17 cellular contexts compared by ENCODE assay signal in the genomic region with DNA sequence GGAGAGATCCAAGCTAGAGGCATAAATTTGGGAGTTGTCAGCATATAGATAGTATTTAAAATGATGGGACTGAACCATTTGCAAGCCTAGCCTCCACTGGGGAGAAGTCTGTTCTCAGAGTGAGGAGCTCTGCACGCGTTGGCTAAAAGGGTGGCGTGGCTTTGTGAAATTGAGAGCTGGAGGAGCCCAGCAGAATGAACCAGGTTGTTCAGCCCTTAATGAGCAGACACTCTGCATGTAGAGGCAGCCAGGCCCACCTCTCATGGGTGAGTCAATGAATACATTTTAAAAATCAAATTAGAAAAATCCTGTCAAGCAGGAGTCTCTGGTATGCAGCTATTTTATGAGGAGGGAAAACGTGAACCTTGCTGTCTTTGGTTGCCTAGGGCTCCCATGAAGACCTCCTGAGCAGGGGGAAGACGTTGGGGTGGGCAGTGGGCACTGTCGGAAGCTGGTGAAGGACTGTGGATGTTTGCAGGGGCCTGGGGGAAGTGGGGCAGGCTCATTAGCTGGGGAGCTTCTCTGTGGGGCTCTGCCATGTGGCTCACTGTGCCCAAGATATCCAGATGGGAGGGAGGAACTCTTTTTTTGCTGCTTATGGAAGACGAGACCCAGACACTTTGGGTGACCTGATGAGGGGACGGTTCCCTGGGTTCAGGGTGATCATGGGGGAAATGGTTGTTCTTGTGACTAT. TPM values are rescaled to one million over a fixed set of nuclear protein-coding genes. Genes with fewer than 3 reads are reported as not detected.
DNase-seq lines count a peak whose midpoint lies in the region; ATAC-seq and TF ChIP-seq lines count a peak whose summit lies in the region.
"Had no signal": no experiment of that assay in that cellular context is flagged by ENCODE, and none has a peak within 500 bp of the region (broad histone marks: within the 10 kb centered on the region; RNA-seq: fewer than 3 reads in every experiment).

No MANE protein-coding gene starts in this region.

- H3K9me3 Mint-ChIP-seq in WTC11, result no peaks in the 10 kb centered on the region
- no peaks in the 10 kb centered on the region for H3K9me3 Mint-ChIP-seq in mesothelial cell of epicardium
- H3K9me3 Mint-ChIP-seq: activated T-helper 2 cell treated with anti-CD3 and anti-CD28 coated beads, Interferon-gamma antibody, Interleukin-2, Interleukin-4, amounts not matched to agents 10 μg/mL and 5 μg/mL and 100 μg/mL, durations not matched to agents 14 hours and 24 hours and 36 hours; memory B cell; natural killer cell; stimulated activated naive B cell treated with anti-CD40 and anti-IgM and Interleukin-4, amounts not matched to agents 10 μg/mL and 1 μg/mL and 100 μg/mL, for 72 hours had no signal

- intact Hi-C loops in testis (cut with DNase I; ENCODE audit: low total_unique reads), result no loop called here

- H3K27me3 ChIP-seq in testis, result no peaks in the 10 kb centered on the region

- H3K36me3 ChIP-seq in HEK293 (ENCODE audit: control insufficient read depth in 2 of 2, insufficient read depth in 1 of 2, low read length in 2 of 2), result peaks cover 0 to 9% of the 10 kb centered on the region in 2 experiments; a peak in 1 of 3 replicates
- H3K36me3 ChIP-seq in testis (ENCODE audit: low read depth, missing control alignments), result no peaks in the 10 kb centered on the region

- H3K27ac Mint-ChIP-seq in WTC11 (peak overlapping the region; percentile 37; the same call in 1 of the 2 replicates), mesothelial cell of epicardium (peak overlapping the region; percentile 93)
- H3K27ac Mint-ChIP-seq: memory B cell, natural killer cell, T-helper 17 cell had no signal

- H3K27ac ChIP-seq in HEK293 (ENCODE audit: extremely low read depth, low read depth, low read length) (no peak overlapping the region), substantia nigra (ENCODE audit: low read depth, low read length, poor library complexity, severe bottlenecking) (peak overlapping the region; percentile 96), testis (peak overlapping the region in 1 of 2 donors; percentile 37)

- H3K36me3 Mint-ChIP-seq in WTC11 (no peaks in the 10 kb centered on the region), mesothelial cell of epicardium (peaks cover 8% of the 10 kb centered on the region)
- H3K36me3 Mint-ChIP-seq: memory B cell, natural killer cell had no signal

- WGBS in testis, 2 donors, result 85 to 93% methylated on average over 8 of the region's 8 CpGs

- H3K27me3 Mint-ChIP-seq in WTC11 (ENCODE audit: low read depth) (no peaks in the 10 kb centered on the region), mesothelial cell of epicardium (ENCODE audit: low read depth) (no peaks in the 10 kb centered on the region)
- H3K27me3 Mint-ChIP-seq: memory B cell had no signal

- H3K9me3 ChIP-seq in HEK293 (ENCODE audit: control insufficient read depth, insufficient read depth, low read depth, low read length), result no peaks in the 10 kb centered on the region
- H3K9me3 ChIP-seq in testis, result no peaks in the 10 kb centered on the region

- TF ChIP-seq POLR2A in testis (IDR thresholded peaks at IDR 0.05), result no peak

- H3K4me1 ChIP-seq in HEK293 (ENCODE audit: control insufficient read depth, insufficient read depth, low read length) (peaks cover 12% of the 10 kb centered on the region), testis (peaks cover 30% of the 10 kb centered on the region)

- no peak overlapping the region for H3K4me3 Mint-ChIP-seq in WTC11
- H3K4me3 Mint-ChIP-seq in mesothelial cell of epicardium, result peak overlapping the region; percentile 18
- H3K4me3 Mint-ChIP-seq: memory B cell; natural killer cell; stimulated activated naive B cell treated with anti-CD40 and anti-IgM and Interleukin-4, amounts not matched to agents 10 μg/mL and 1 μg/mL and 100 μg/mL, for 72 hours; T-helper 17 cell had no signal

- POLR2A ChIA-PET in HEK293 (lab: Yijun Ruan, JAX) (interaction anchor here (2.4 kb wide), 1 partner anchor 17 kb away, joined by 7 read pairs; no protein-coding TSS in a partner anchor), WTC11 (lab: Charles Lee) (no interaction called here)

- no peak overlapping the region for H3K4me3 ChIP-seq in HEK293 (ENCODE audit: low read depth, low read length)
- no peak overlapping the region for H3K4me3 ChIP-seq in testis

- TF ChIP-seq CTCF in HEK293 (tag by site-specific recombination; IDR thresholded peaks at IDR 0.05) (no peak), WTC11 (IDR thresholded peaks at IDR 0.05) (no peak), mesothelial cell of epicardium (IDR thresholded peaks at IDR 0.05; ENCODE audit: unreplicated experiment) (no peak), testis (IDR thresholded peaks at IDR 0.05) (no peak)

- peaks cover 9% of the 10 kb centered on the region for H3K4me1 Mint-ChIP-seq in WTC11
- peaks cover 58% of the 10 kb centered on the region for H3K4me1 Mint-ChIP-seq in mesothelial cell of epicardium
- H3K4me1 Mint-ChIP-seq: memory B cell, natural killer cell, T-helper 17 cell had no signal

- CTCF ChIA-PET in HEK293 (lab: Yijun Ruan, JAX), result interaction anchor here (0.7 to 3.6 kb wide), 9 partner anchors 9 to 439 kb away, joined by 3 to 30 read pairs (median 3); a partner anchor contains a TSS
- CTCF ChIA-PET in WTC11 (lab: Charles Lee), result interaction anchor here (1.7 to 2.8 kb wide), 4 partner anchors 10 to 185 kb away, joined by 5 to 22 read pairs (median 14); a partner anchor contains a TSS

- no peak for ATAC-seq in WTC11
- no peak for ATAC-seq in GM19467 (IDR thresholded peaks at IDR 0.05; ENCODE audit: unreplicated experiment)
- no peak for ATAC-seq in HG02840 (IDR thresholded peaks at IDR 0.05; ENCODE audit: low FRiP score, unreplicated experiment)
- ATAC-seq: natural killer cell, T-helper 17 cell had no signal

- DNase-seq in WTC11 (ENCODE audit: low spot score) (no peak), mesothelial cell of epicardium (ENCODE audit: low spot score in 2 of 2, unreplicated experiment in 2 of 2) (no peak), substantia nigra (lab: John Stamatoyannopoulos, UW) (no peak), testis (no peak)
- DNase-seq: activated CD8-positive, alpha-beta memory T cell treated with anti-CD3 and anti-CD28 coated beads for 24 hours; amniotic stem cell; kidney; natural killer cell; NCI-H1105; NCI-H2107; stimulated activated naive B cell treated with anti-CD40 and anti-IgM and Interleukin-4, amounts not matched to agents 10 μg/mL and 1 μg/mL and 100 μg/mL, for 72 hours; T-helper 17 cell had no signal

TF ChIP-seq in WTC11, 78 proteins besides CTCF, POLR2A, EP300 and RAD21:
- TF ChIP-seq ZBTB21 (CRISPR knock-in tag; IDR thresholded peaks at IDR 0.05; ENCODE audit: borderline replicate concordance) (no peak), ETV6 (CRISPR knock-in tag; IDR thresholded peaks at IDR 0.05) (no peak), NR2C2 (CRISPR knock-in tag; IDR thresholded peaks at IDR 0.05) (no peak), ZNF138 (CRISPR knock-in tag; conservative IDR thresholded peaks at IDR 0.05) (no peak), ZNF671 (CRISPR knock-in tag; IDR thresholded peaks at IDR 0.05) (no peak), FOXK1 (CRISPR knock-in tag; IDR thresholded peaks at IDR 0.05) (no peak), CBFB (CRISPR knock-in tag; IDR thresholded peaks at IDR 0.05; ENCODE audit: low read depth) (no peak), NFYB (CRISPR knock-in tag; conservative IDR thresholded peaks at IDR 0.05; ENCODE audit: low read depth) (no peak), HMGA2 (CRISPR knock-in tag; IDR thresholded peaks at IDR 0.05) (no peak), MYBL2 (CRISPR knock-in tag; IDR thresholded peaks at IDR 0.05) (no peak), KAT7 (CRISPR knock-in tag; IDR thresholded peaks at IDR 0.05; ENCODE audit: borderline replicate concordance) (no peak), EMX1 (CRISPR knock-in tag; IDR thresholded peaks at IDR 0.05) (no peak)
- TF ChIP-seq, protein P1, sequence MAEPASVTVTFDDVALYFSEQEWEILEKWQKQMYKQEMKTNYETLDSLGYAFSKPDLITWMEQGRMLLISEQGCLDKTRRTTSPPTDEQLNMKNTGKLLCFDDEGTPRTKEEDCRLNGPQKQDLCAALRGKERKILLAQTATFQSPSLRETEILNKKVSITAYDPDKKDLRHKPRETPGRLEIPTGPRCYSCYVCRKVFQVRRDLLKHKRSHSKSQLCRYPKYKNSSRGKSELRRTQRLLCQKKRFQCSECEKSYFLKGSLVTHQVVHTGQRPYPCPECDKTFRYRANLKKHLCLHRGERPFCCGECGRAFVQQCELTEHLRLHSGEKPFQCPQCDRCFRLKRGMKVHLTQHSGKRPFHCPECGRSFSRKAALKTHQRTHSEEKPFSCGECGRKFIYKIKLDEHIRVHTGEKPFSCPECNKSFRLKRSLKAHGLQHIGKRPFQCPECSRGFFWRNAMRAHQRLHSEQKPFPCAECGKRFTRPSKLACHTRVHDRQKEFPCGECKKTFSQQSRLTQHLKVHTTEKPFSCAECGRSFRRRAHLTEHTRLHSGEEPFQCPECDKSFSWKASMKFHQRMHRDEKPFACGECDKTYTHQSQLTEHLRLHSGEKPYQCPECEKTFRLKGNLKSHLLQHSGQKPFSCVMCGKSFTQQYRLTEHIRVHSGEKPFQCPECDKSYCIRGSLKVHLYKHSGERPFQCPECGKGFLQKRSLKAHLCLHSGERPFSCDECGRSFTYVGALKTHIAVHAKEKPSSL (CRISPR knock-in tag; conservative IDR thresholded peaks at IDR 0.05), result no peak
- TF ChIP-seq, protein P2, sequence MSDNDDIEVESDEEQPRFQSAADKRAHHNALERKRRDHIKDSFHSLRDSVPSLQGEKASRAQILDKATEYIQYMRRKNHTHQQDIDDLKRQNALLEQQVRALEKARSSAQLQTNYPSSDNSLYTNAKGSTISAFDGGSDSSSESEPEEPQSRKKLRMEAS (CRISPR knock-in tag; IDR thresholded peaks at IDR 0.05), result no peak

RNA-seq across cellular contexts. Expression of a gene that starts 18.8 kb away (rescaled TPM):
- 9.5 to 11.2 TPM (median 11.2 TPM) in 3 replicates for total RNA-seq in WTC11 (2021)
- 6.1 to 6.8 TPM (median 6.5 TPM) in 3 replicates for total RNA-seq in mesothelial cell of epicardium
- 10 to 100 TPM; 12.1 to 14.7 TPM for total RNA-seq in testis
- 8.5 TPM for polyA plus RNA-seq in testis (ENCODE audit: insufficient read depth, low read depth, low replicate concordance)

RNA-seq across cellular contexts. Expression of a gene that starts 35.1 kb away (rescaled TPM):
- total RNA-seq in WTC11 (2021) (10.3 to 11.6 TPM (median 11.0 TPM) in 3 replicates), mesothelial cell of epicardium (18.3 to 19.5 TPM (median 18.3 TPM) in 3 replicates), testis (10 to 100 TPM; 15.2 to 17.2 TPM)
- 15.4 TPM for polyA plus RNA-seq in testis (ENCODE audit: insufficient read depth, low read depth, low replicate concordance)
